ENCODE assay signal across 18 cellular contexts in the genomic region with DNA sequence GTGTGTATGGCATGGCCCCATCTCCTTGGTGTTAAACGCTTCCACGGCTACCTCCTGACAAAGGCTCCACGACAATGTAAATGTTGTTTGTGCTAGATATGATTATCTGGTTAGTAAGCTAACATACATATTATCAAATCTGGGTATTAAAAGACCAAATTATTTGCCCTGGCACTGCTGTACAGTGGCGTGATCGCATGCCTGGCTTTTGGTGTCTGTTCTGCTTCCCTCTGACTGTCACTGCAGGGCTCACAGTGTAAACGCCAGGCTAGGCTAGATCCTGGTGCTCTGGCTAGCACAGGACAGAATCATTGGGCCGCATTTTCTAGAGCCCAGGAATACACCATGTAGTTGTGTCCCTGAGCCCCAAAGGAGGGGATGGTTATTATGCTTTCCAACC. TPM values are rescaled to one million over a fixed set of nuclear protein-coding genes. Genes with fewer than 3 reads are reported as not detected.
DNase-seq lines count a peak whose midpoint lies in the region; ATAC-seq and TF ChIP-seq lines count a peak whose summit lies in the region.
"Had no signal": no experiment of that assay in that cellular context is flagged by ENCODE, and none has a peak within 500 bp of the region (broad histone marks: within the 10 kb centered on the region; RNA-seq: fewer than 3 reads in every experiment).

No MANE protein-coding gene starts in this region.

- H2BK5ac ChIP-seq in mesenchymal stem cell (ENCODE audit: low read depth, low read length, poor library complexity, severe bottlenecking), result no peak overlapping the region
- H2BK5ac ChIP-seq in neuronal stem cell (ENCODE audit: low read length), result peak overlapping the region; percentile 84

- no peaks in the 10 kb centered on the region for H3K27me3 Mint-ChIP-seq in activated CD8-positive, alpha-beta memory T cell treated with anti-CD3 and anti-CD28 coated beads, Interleukin-2, amount 10 ng/mL, durations not matched to agents 7 days and 5 days
- H3K27me3 Mint-ChIP-seq: CD4-positive, alpha-beta T cell had no signal

- H2BK12ac ChIP-seq in mesenchymal stem cell (ENCODE audit: low read length in 2 of 2) (no peak overlapping the region), neuronal stem cell (ENCODE audit: low read length) (no peak overlapping the region)

- H3K9ac ChIP-seq in mesenchymal stem cell (ENCODE audit: low read length) (no peak overlapping the region), neuronal stem cell (ENCODE audit: low read depth, low read length, poor library complexity) (no peak overlapping the region), Karpas-422 (ENCODE audit: low read length) (no peak overlapping the region)

- H2BK15ac ChIP-seq in mesenchymal stem cell (ENCODE audit: low read depth, poor library complexity, severe bottlenecking) (no peak overlapping the region), neuronal stem cell (ENCODE audit: low read length) (no peak overlapping the region)

- CTCF ChIA-PET in activated CD8-positive, alpha-beta memory T cell treated with anti-CD3 and anti-CD28 coated beads, Interleukin-2, amount 10 ng/mL, durations not matched to agents 7 days and 5 days (lab: Charles Lee), result no interaction called here

- peaks cover 2% of the 10 kb centered on the region for H3K36me3 Mint-ChIP-seq in activated CD8-positive, alpha-beta memory T cell treated with anti-CD3 and anti-CD28 coated beads, Interleukin-2, amount 10 ng/mL, durations not matched to agents 7 days and 5 days

- H4K8ac ChIP-seq in mesenchymal stem cell (ENCODE audit: low read length), result no peak overlapping the region
- no peak overlapping the region for H4K8ac ChIP-seq in neuronal stem cell (ENCODE audit: low read depth, low read length)

- H3K4me1 ChIP-seq in mesenchymal stem cell (ENCODE audit: control insufficient read depth, insufficient read depth, low read depth, low read length) (no peaks in the 10 kb centered on the region), neuronal stem cell (ENCODE audit: control insufficient read depth in 2 of 2, insufficient read depth in 1 of 2, low read depth in 1 of 2, low read length in 2 of 2) (peaks cover 0 to 1% of the 10 kb centered on the region in 2 donors), suprapubic skin (peaks cover 17% of the 10 kb centered on the region), Karpas-422 (ENCODE audit: low read length) (no peaks in the 10 kb centered on the region), tibial nerve (peaks cover 0 to 3% (median 0%) of the 10 kb centered on the region in 4 donors)
- H3K4me1 ChIP-seq: A549, HAP-1 had no signal

- no peaks in the 10 kb centered on the region for H3K9me3 Mint-ChIP-seq in activated CD8-positive, alpha-beta memory T cell treated with anti-CD3 and anti-CD28 coated beads, Interleukin-2, amount 10 ng/mL, durations not matched to agents 7 days and 5 days (ENCODE audit: low read depth)
- H3K9me3 Mint-ChIP-seq: CD4-positive, alpha-beta T cell had no signal

- H3K4ac ChIP-seq in mesenchymal stem cell (ENCODE audit: low read depth in 1 of 2, low read length in 2 of 2), result no peak overlapping the region
- H3K4ac ChIP-seq in neuronal stem cell (ENCODE audit: low read length), result no peak overlapping the region

- no peak overlapping the region for H3K4me2 ChIP-seq in mesenchymal stem cell (ENCODE audit: low read length, poor library complexity, severe bottlenecking)
- no peak overlapping the region for H3K4me2 ChIP-seq in neuronal stem cell (ENCODE audit: insufficient read depth, low read length, poor library complexity, severe bottlenecking)
- H3K4me2 ChIP-seq in Karpas-422 (ENCODE audit: low read depth, low read length, poor library complexity, severe bottlenecking), result no peak overlapping the region
- H3K4me2 ChIP-seq: A549 had no signal

- H2AFZ ChIP-seq in mesenchymal stem cell (ENCODE audit: low read depth, low read length), result no peak overlapping the region
- H2AFZ ChIP-seq in neuronal stem cell (ENCODE audit: low read length), result no peak overlapping the region
- H2AFZ ChIP-seq in Karpas-422 (ENCODE audit: low read length), result no peak overlapping the region

- WGBS in mesenchymal stem cell, result 90% methylated on average over 4 of the region's 7 CpGs
- WGBS in neuronal stem cell (ENCODE audit: extremely low coverage in 2 of 2, insufficient read length in 2 of 2, insufficient replicate concordance in 1 of 2), 2 donors, result no CpG with 5 or more reads among the region's 7 CpGs
- WGBS in suprapubic skin, result 94% methylated on average over 7 of the region's 7 CpGs
- 93 to 94% methylated on average over 7 of the region's 7 CpGs for WGBS in tibial nerve, 2 donors

- H3K9me3 ChIP-seq in mesenchymal stem cell (ENCODE audit: control insufficient read depth, low read length), result no peaks in the 10 kb centered on the region
- H3K9me3 ChIP-seq in neuronal stem cell (replicated peaks in 1 of 2; ENCODE audit: control insufficient read depth in 2 of 2, insufficient read depth in 1 of 2, low read depth in 1 of 2, low read length in 2 of 2), result no peaks in the 10 kb centered on the region
- no peaks in the 10 kb centered on the region for H3K9me3 ChIP-seq in suprapubic skin
- no peaks in the 10 kb centered on the region for H3K9me3 ChIP-seq in Karpas-422 (ENCODE audit: low read length)
- H3K9me3 ChIP-seq in tibial nerve, result no peaks in the 10 kb centered on the region
- H3K9me3 ChIP-seq: A549, HAP-1 had no signal

- H3K27ac Mint-ChIP-seq in activated CD8-positive, alpha-beta memory T cell treated with anti-CD3 and anti-CD28 coated beads, Interleukin-2, amount 10 ng/mL, durations not matched to agents 7 days and 5 days, result no peak overlapping the region
- H3K27ac Mint-ChIP-seq: CD4-positive, alpha-beta T cell had no signal

- H3K27me3 ChIP-seq in mesenchymal stem cell (ENCODE audit: control insufficient read depth in 1 of 2, insufficient read depth in 1 of 2, low read length in 2 of 2) (no peaks in the 10 kb centered on the region), neuronal stem cell (ENCODE audit: control insufficient read depth in 3 of 3, insufficient read depth in 3 of 3, low read depth in 1 of 3, low read length in 3 of 3) (no peaks in the 10 kb centered on the region), suprapubic skin (no peaks in the 10 kb centered on the region), Karpas-422 (ENCODE audit: low read length) (no peaks in the 10 kb centered on the region), tibial nerve (no peaks in the 10 kb centered on the region)

- H2AK5ac ChIP-seq in mesenchymal stem cell (ENCODE audit: low read length, severe bottlenecking), result no peak overlapping the region
- H2AK5ac ChIP-seq in neuronal stem cell (ENCODE audit: low read depth, low read length), result no peak overlapping the region

- H3K23ac ChIP-seq in mesenchymal stem cell (ENCODE audit: low read length in 2 of 2), result no peak overlapping the region
- no peak overlapping the region for H3K23ac ChIP-seq in neuronal stem cell (ENCODE audit: low read depth, low read length, poor library complexity)

- no peaks in the 10 kb centered on the region for H3K4me1 Mint-ChIP-seq in activated CD8-positive, alpha-beta memory T cell treated with anti-CD3 and anti-CD28 coated beads, Interleukin-2, amount 10 ng/mL, durations not matched to agents 7 days and 5 days

- ATAC-seq in activated CD8-positive, alpha-beta memory T cell treated with anti-CD3 and anti-CD28 coated beads, Interleukin-2, amount 10 ng/mL, durations not matched to agents 7 days and 5 days, result no peak
- ATAC-seq: A549, HepG2 had no signal

- no peak for TF ChIP-seq POLR2A in suprapubic skin (IDR thresholded peaks at IDR 0.05)
- TF ChIP-seq POLR2A in tibial nerve (IDR thresholded peaks at IDR 0.05), result no peak

- H3K4me3 ChIP-seq in mesenchymal stem cell (ENCODE audit: insufficient read depth in 1 of 2, low read depth in 1 of 2, low read length in 2 of 2) (no peak overlapping the region), neuronal stem cell (ENCODE audit: low read length in 2 of 2) (no peak overlapping the region), suprapubic skin (no peak overlapping the region), Karpas-422 (ENCODE audit: low read length) (no peak overlapping the region), tibial nerve (no peak overlapping the region)
- H3K4me3 ChIP-seq: A549, HAP-1 had no signal

- H3K18ac ChIP-seq in mesenchymal stem cell (ENCODE audit: low read depth in 1 of 2, low read length in 2 of 2) (no peak overlapping the region), neuronal stem cell (ENCODE audit: low read length) (no peak overlapping the region)

- no peaks in the 10 kb centered on the region for H3K79me1 ChIP-seq in mesenchymal stem cell (replicated peaks; ENCODE audit: low read length, poor library complexity, severe bottlenecking)
- no peaks in the 10 kb centered on the region for H3K79me1 ChIP-seq in neuronal stem cell (ENCODE audit: low read depth, low read length)

- H4K20me1 ChIP-seq in Karpas-422 (ENCODE audit: insufficient read depth, low read depth, low read length), result no peaks in the 10 kb centered on the region

- H3K27ac ChIP-seq in mesenchymal stem cell (ENCODE audit: low read length, poor library complexity, severe bottlenecking) (no peak overlapping the region), neuronal stem cell (replicated peaks; ENCODE audit: low read length) (no peak overlapping the region), suprapubic skin (peak overlapping the region; percentile 29), Karpas-422 (ENCODE audit: low read length) (no peak overlapping the region), tibial nerve (no peak overlapping the region)
- H3K27ac ChIP-seq: 22Rv1, A549, C4-2B had no signal

- no peak overlapping the region for H3K4me3 Mint-ChIP-seq in activated CD8-positive, alpha-beta memory T cell treated with anti-CD3 and anti-CD28 coated beads, Interleukin-2, amount 10 ng/mL, durations not matched to agents 7 days and 5 days
- H3K4me3 Mint-ChIP-seq: CD4-positive, alpha-beta T cell had no signal

- H2BK120ac ChIP-seq in mesenchymal stem cell (ENCODE audit: low read depth, low read length) (no peak overlapping the region), neuronal stem cell (ENCODE audit: low read depth, low read length) (no peak overlapping the region)

- H3K36me3 ChIP-seq in mesenchymal stem cell (ENCODE audit: control insufficient read depth in 1 of 2, insufficient read depth in 2 of 2, low read depth in 1 of 2, low read length in 2 of 2), result no peaks in the 10 kb centered on the region
- H3K36me3 ChIP-seq in neuronal stem cell (replicated peaks in 1 of 2; ENCODE audit: control insufficient read depth in 2 of 2, insufficient read depth in 2 of 2, low read length in 2 of 2), result no peaks in the 10 kb centered on the region
- H3K36me3 ChIP-seq in suprapubic skin, result no peaks in the 10 kb centered on the region
- H3K36me3 ChIP-seq in Karpas-422 (ENCODE audit: insufficient read depth, low read length), result no peaks in the 10 kb centered on the region
- H3K36me3 ChIP-seq in tibial nerve, result peaks cover 0 to 6% (median 0%) of the 10 kb centered on the region in 3 donors
- H3K36me3 ChIP-seq: HAP-1 had no signal

- TF ChIP-seq CTCF in suprapubic skin (IDR thresholded peaks at IDR 0.05), result no peak
- no peak for TF ChIP-seq CTCF in tibial nerve (IDR thresholded peaks at IDR 0.05)

- H3K14ac ChIP-seq in mesenchymal stem cell (ENCODE audit: low read length in 2 of 2) (no peak overlapping the region), neuronal stem cell (ENCODE audit: low read length) (no peak overlapping the region)

- TF ChIP-seq EP300 in suprapubic skin (IDR thresholded peaks at IDR 0.05) (no peak), tibial nerve (IDR thresholded peaks at IDR 0.05) (no peak)

- peak; percentile 25 for DNase-seq in activated CD8-positive, alpha-beta memory T cell treated with anti-CD3 and anti-CD28 coated beads, Interleukin-2, amount 50 U/mL, for 48 hours
- DNase-seq in activated CD8-positive, alpha-beta memory T cell treated with anti-CD3 and anti-CD28 coated beads, Interleukin-2, amount 10 ng/mL, durations not matched to agents 7 days and 5 days, result no peak
- no peak for DNase-seq in mesenchymal stem cell
- no peak for DNase-seq in neuronal stem cell (ENCODE audit: low spot score)
- no peak for DNase-seq in suprapubic skin (ENCODE audit: low spot score in 2 of 2)
- DNase-seq in activated T-cell treated with anti-CD3 and anti-CD28 coated beads, Interleukin-2, amount 50 U/mL, for 1 hour, result no peak
- no peak for DNase-seq in Karpas-422
- no peak for DNase-seq in tibial nerve (ENCODE audit: low spot score in 2 of 2)
- DNase-seq: AML-193; CD4-positive, alpha-beta T cell; DMS153; DMS79; GDM1 had no signal

- H3K9me2 ChIP-seq in Karpas-422 (replicated peaks; ENCODE audit: insufficient read depth, low read length), result no peaks in the 10 kb centered on the region

- peak overlapping the region; percentile 22 for H4K91ac ChIP-seq in mesenchymal stem cell (ENCODE audit: low read length)
- H4K91ac ChIP-seq in neuronal stem cell (ENCODE audit: low read depth, low read length, poor library complexity), result no peak overlapping the region

- no peaks in the 10 kb centered on the region for H3K79me2 ChIP-seq in Karpas-422 (ENCODE audit: low read length)

RNA-seq across cellular contexts. Expression of gene CD164, which starts 38.7 kb away (rescaled TPM):
- 100 to 1,000 TPM; 238 to 275 TPM for total RNA-seq in activated CD8-positive, alpha-beta memory T cell treated with anti-CD3 and anti-CD28 coated beads, Interleukin-2, amount 10 ng/mL, durations not matched to agents 7 days and 5 days
- polyA plus RNA-seq in mesenchymal stem cell (2013, experiment 1 of 2), result 364 TPM
- 391 TPM for polyA plus RNA-seq in mesenchymal stem cell (2013, experiment 2 of 2)
- polyA plus RNA-seq in neuronal stem cell (2013, experiment 1 of 2), result 92.4 TPM
- polyA plus RNA-seq in neuronal stem cell (2013, experiment 2 of 2), result 94.2 TPM
- total RNA-seq in suprapubic skin, result 100 to 1,000 TPM; 122 to 174 (median 139) TPM
- total RNA-seq in Karpas-422 (2014; rRNA removed; shearing (Covaris generic); ENCODE audit: low replicate concordance), result 83.0 and 175 TPM in 2 replicates
- total RNA-seq in tibial nerve, result 100 to 1,000 TPM; 119 to 175 (median 129) TPM
